15 cellular contexts compared by ENCODE assay signal in the genomic region with DNA sequence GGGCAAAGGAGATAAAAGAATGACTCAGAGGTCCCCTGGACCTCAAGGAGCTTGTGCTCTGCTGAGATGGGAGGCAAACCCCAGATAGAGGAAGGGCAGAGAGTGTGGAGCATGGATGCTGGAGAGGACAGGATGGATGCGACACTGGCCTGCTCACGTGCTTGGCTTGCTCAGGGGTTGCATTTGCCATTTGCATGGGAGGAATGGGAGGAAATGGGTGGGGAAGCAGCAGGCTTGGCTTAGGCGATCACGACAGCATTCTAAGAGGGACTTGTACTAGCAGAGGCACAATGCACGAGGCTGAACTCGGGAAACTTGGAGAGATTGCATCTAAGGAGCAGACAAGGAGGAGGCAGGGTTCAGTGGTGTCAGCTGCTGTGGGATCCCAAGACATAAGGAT. TPM values are rescaled to one million over a fixed set of nuclear protein-coding genes. Genes with fewer than 3 reads are reported as not detected.
DNase-seq lines count a peak whose midpoint lies in the region; ATAC-seq and TF ChIP-seq lines count a peak whose summit lies in the region.
"Had no signal": no experiment of that assay in that cellular context is flagged by ENCODE, and none has a peak within 500 bp of the region (broad histone marks: within the 10 kb centered on the region; RNA-seq: fewer than 3 reads in every experiment).

No MANE protein-coding gene starts in this region.

- H3K9me3 Mint-ChIP-seq in nephron (no peaks in the 10 kb centered on the region), type B pancreatic cell (no peaks in the 10 kb centered on the region)
- H3K9me3 Mint-ChIP-seq in activated CD4-positive, alpha-beta memory T cell treated with anti-CD3 and anti-CD28 coated beads, Interleukin-2, amount 10 ng/mL, durations not matched to agents 7 days and 5 days: no peaks in the 10 kb centered on the region

- H3K9me3 ChIP-seq in RWPE2 (ENCODE audit: severe bottlenecking) (no peaks in the 10 kb centered on the region), esophagus (ENCODE audit: control insufficient read depth in 2 of 2, insufficient read depth in 1 of 2, low read depth in 1 of 2, low read length in 1 of 2) (no peaks in the 10 kb centered on the region)
- H3K9me3 ChIP-seq: neutrophil, upper lobe of right lung had no signal

- POLR2A ChIA-PET in activated CD4-positive, alpha-beta memory T cell treated with anti-CD3 and anti-CD28 coated beads, Interleukin-2, amount 10 ng/mL, durations not matched to agents 7 days and 5 days (lab: Charles Lee): no interaction called here

- 33 to 45% methylated on average over 6 of the region's 6 CpGs for WGBS in esophagus, 2 donors

- peaks cover 72% of the 10 kb centered on the region for H3K4me1 ChIP-seq in RWPE2 (ENCODE audit: insufficient read depth, poor library complexity, severe bottlenecking)
- peaks cover 16 to 38% of the 10 kb centered on the region in 2 donors for H3K4me1 ChIP-seq in esophagus (ENCODE audit: control insufficient read depth in 2 of 2, insufficient read depth in 2 of 2, low read length in 1 of 2)

- no peaks in the 10 kb centered on the region for H3K27me3 ChIP-seq in RWPE2 (ENCODE audit: insufficient read depth, poor library complexity, severe bottlenecking)
- no peaks in the 10 kb centered on the region for H3K27me3 ChIP-seq in esophagus (ENCODE audit: control insufficient read depth in 1 of 2, insufficient read depth in 2 of 2, low read length in 2 of 2)
- H3K27me3 ChIP-seq: cardiac muscle cell, neutrophil, upper lobe of right lung had no signal

- H3K36me3 Mint-ChIP-seq in nephron (ENCODE audit: low read depth): no peaks in the 10 kb centered on the region
- peaks cover 34% of the 10 kb centered on the region for H3K36me3 Mint-ChIP-seq in type B pancreatic cell
- no peaks in the 10 kb centered on the region for H3K36me3 Mint-ChIP-seq in activated CD4-positive, alpha-beta memory T cell treated with anti-CD3 and anti-CD28 coated beads, Interleukin-2, amount 10 ng/mL, durations not matched to agents 7 days and 5 days (ENCODE audit: low read depth)

- H3K27ac ChIP-seq in RWPE2 (ENCODE audit: poor library complexity, severe bottlenecking) (peak overlapping the region; percentile 99), esophagus (ENCODE audit: low read depth in 2 of 2, low read length in 1 of 2) (peak overlapping the region; percentile 77 to 83)
- H3K27ac ChIP-seq: cardiac muscle cell, neutrophil, SK-N-MC, upper lobe of right lung had no signal

- H3K36me3 ChIP-seq in RWPE2 (ENCODE audit: low read depth) (peaks cover 59% of the 10 kb centered on the region), esophagus (ENCODE audit: control insufficient read depth in 2 of 2, insufficient read depth in 2 of 2, low read length in 1 of 2) (peaks cover 0 to 8% of the 10 kb centered on the region in 2 donors)
- H3K36me3 ChIP-seq: cardiac muscle cell, neutrophil had no signal

- no peak for TF ChIP-seq CTCF in RWPE2 (IDR thresholded peaks at IDR 0.05; ENCODE audit: poor library complexity, severe bottlenecking)
- TF ChIP-seq CTCF in nephron (IDR thresholded peaks at IDR 0.05; ENCODE audit: unreplicated experiment in 3 of 3): no peak
- TF ChIP-seq CTCF in type B pancreatic cell (conservative IDR thresholded peaks at IDR 0.05): no peak

- H3K4me1 Mint-ChIP-seq in nephron (peaks cover 52% of the 10 kb centered on the region), type B pancreatic cell (ENCODE audit: unreplicated experiment) (peaks cover 44% of the 10 kb centered on the region)
- peaks cover 5% of the 10 kb centered on the region for H3K4me1 Mint-ChIP-seq in activated CD4-positive, alpha-beta memory T cell treated with anti-CD3 and anti-CD28 coated beads, Interleukin-2, amount 10 ng/mL, durations not matched to agents 7 days and 5 days

- ATAC-seq in RWPE2 (ENCODE audit: low read depth) (no peak), HG03342 (IDR thresholded peaks at IDR 0.05; ENCODE audit: unreplicated experiment) (no peak)
- ATAC-seq: upper lobe of right lung had no signal

- CTCF ChIA-PET in activated CD4-positive, alpha-beta memory T cell treated with anti-CD3 and anti-CD28 coated beads, Interleukin-2, amount 10 ng/mL, durations not matched to agents 7 days and 5 days (lab: Charles Lee): no interaction called here

- H3K4me3 Mint-ChIP-seq in nephron: no peak overlapping the region
- H3K4me3 Mint-ChIP-seq in type B pancreatic cell: peak overlapping the region; percentile 16
- no peak overlapping the region for H3K4me3 Mint-ChIP-seq in activated CD4-positive, alpha-beta memory T cell treated with anti-CD3 and anti-CD28 coated beads, Interleukin-2, amount 10 ng/mL, durations not matched to agents 7 days and 5 days

- H3K27me3 Mint-ChIP-seq in nephron (ENCODE audit: low read depth): peaks cover 21% of the 10 kb centered on the region
- peaks cover 10% of the 10 kb centered on the region for H3K27me3 Mint-ChIP-seq in type B pancreatic cell
- H3K27me3 Mint-ChIP-seq in activated CD4-positive, alpha-beta memory T cell treated with anti-CD3 and anti-CD28 coated beads, Interleukin-2, amount 10 ng/mL, durations not matched to agents 7 days and 5 days: peaks cover 6% of the 10 kb centered on the region

- H3K27ac Mint-ChIP-seq in nephron (peak overlapping the region in 2 of 3 experiments; percentile 10 to 16), type B pancreatic cell (peak overlapping the region; percentile 97)
- H3K27ac Mint-ChIP-seq in activated CD4-positive, alpha-beta memory T cell treated with anti-CD3 and anti-CD28 coated beads, Interleukin-2, amount 10 ng/mL, durations not matched to agents 7 days and 5 days: no peak overlapping the region

- DNase-seq in RWPE2 (ENCODE audit: low spot score) (peak; percentile 26), type B pancreatic cell (ENCODE audit: extremely low spot score, unreplicated experiment) (no peak)
- no peak for DNase-seq in activated CD4-positive, alpha-beta memory T cell treated with anti-CD3 and anti-CD28 coated beads, Interleukin-2, amount 10 ng/mL, durations not matched to agents 7 days and 5 days
- DNase-seq in stimulated activated CD4-positive, alpha-beta T cell treated with anti-CD3 and anti-CD28 coated beads, Interleukin-1b, Interleukin-23, amount 100 ng/mL, for 48 hours: no peak
- DNase-seq: activated naive CD4-positive, alpha-beta T cell treated with Interleukin-2 at 50 U/mL for 16 hours; C1 segment of cervical spinal cord; NCI-H1048; NCI-H2171; upper lobe of right lung had no signal

- no peak overlapping the region for H3K4me3 ChIP-seq in RWPE2 (ENCODE audit: severe bottlenecking)
- no peak overlapping the region for H3K4me3 ChIP-seq in esophagus (ENCODE audit: low read depth in 1 of 2, low read length in 2 of 2)
- H3K4me3 ChIP-seq: cardiac muscle cell, SK-N-MC, upper lobe of right lung had no signal

RNA-seq across cellular contexts. Expression of a gene that starts 19.8 kb away (rescaled TPM):
- 100 to 1,000 TPM; 467 to 898 TPM for polyA plus RNA-seq in esophagus
- 120 and 807 TPM in 2 replicates for total RNA-seq in type B pancreatic cell (ENCODE audit: low replicate concordance)
- 1 to 10 TPM in 1 of 2 experiments, under 1 TPM in 1; 0.90 to 1.0 TPM for total RNA-seq in activated CD4-positive, alpha-beta memory T cell treated with anti-CD3 and anti-CD28 coated beads, Interleukin-2, amount 10 ng/mL, durations not matched to agents 7 days and 5 days

Comparison
In these comparisons a context has a peak if more than half of its experiments do, and no peak if none do; other contexts are left out.
1. RNA of a gene that starts 19.8 kb away (total RNA-seq): 120 to 807 TPM in type B pancreatic cell; 0.90 to 1.0 TPM in activated CD4-positive, alpha-beta memory T cell treated with anti-CD3 and anti-CD28 coated beads, Interleukin-2, amount 10 ng/mL, durations not matched to agents 7 days and 5 days; every median in the first group is over 10 times any median in the second.